In genomic region chr3:163056874-163057497, GRCh38 we compare ENCODE assay signal across 9 cellular contexts.
DNase-seq lines count a peak whose midpoint lies in the region; ATAC-seq, FAIRE-seq and TF ChIP-seq lines count a peak whose summit lies in the region.
"Had no signal": no experiment of that assay in that cellular context is flagged by ENCODE, and none has a peak within 500 bp of the region (broad histone marks: within the 10 kb centered on the region; RNA-seq: fewer than 3 reads in every experiment).

No MANE protein-coding gene starts in this region.

- H2AFZ ChIP-seq in IMR-90 (replicated peaks; ENCODE audit: low read length, poor library complexity), result no peak overlapping the region

- no peak for ATAC-seq in IMR-90 (ENCODE audit: low read depth)
- ATAC-seq in RWPE2 (ENCODE audit: low read depth), result no peak
- no peak for ATAC-seq in HG02759 (IDR thresholded peaks at IDR 0.05; ENCODE audit: unreplicated experiment)
- ATAC-seq: left colon had no signal

- no peaks in the 10 kb centered on the region for H3K27me3 ChIP-seq in IMR-90 (ENCODE audit: control insufficient read depth, insufficient read depth, low read length)
- no peaks in the 10 kb centered on the region for H3K27me3 ChIP-seq in RWPE2 (ENCODE audit: insufficient read depth, poor library complexity, severe bottlenecking)

- H3K9me3 ChIP-seq in IMR-90 (ENCODE audit: control insufficient read depth, insufficient read depth, low read length) (no peaks in the 10 kb centered on the region), RWPE2 (ENCODE audit: severe bottlenecking) (no peaks in the 10 kb centered on the region)

- no peak overlapping the region for H3K4ac ChIP-seq in IMR-90 (ENCODE audit: low read depth, low read length)

- no peak overlapping the region for H2AK5ac ChIP-seq in IMR-90 (ENCODE audit: low read depth, low read length)

- no peak overlapping the region for H3K14ac ChIP-seq in IMR-90 (replicated peaks; ENCODE audit: low read depth, low read length)

- H3K56ac ChIP-seq in IMR-90 (ENCODE audit: extremely low read depth, insufficient read depth, low read length), result no peak overlapping the region

- TF ChIP-seq CTCF in IMR-90 (conservative IDR thresholded peaks at IDR 0.05; ENCODE audit: low read depth, low read length) (peak; percentile 47), RWPE2 (IDR thresholded peaks at IDR 0.05; ENCODE audit: poor library complexity, severe bottlenecking) (peak; percentile 81), fibroblast of the aortic adventitia (IDR thresholded peaks at IDR 0.05; ENCODE audit: insufficient read depth, low read length) (peak; percentile 61)

- peak; percentile 28 for TF ChIP-seq RAD21 in IMR-90 (IDR thresholded peaks at IDR 0.05; ENCODE audit: low read length)

- H4K5ac ChIP-seq in IMR-90 (ENCODE audit: low read depth, low read length), result no peak overlapping the region

- no peak overlapping the region for H3K23ac ChIP-seq in IMR-90 (ENCODE audit: low read depth, low read length)

- no peak overlapping the region for H3K4me3 ChIP-seq in IMR-90 (ENCODE audit: insufficient read depth, low read depth, low read length)
- no peak overlapping the region for H3K4me3 ChIP-seq in RWPE2 (ENCODE audit: severe bottlenecking)
- no peak overlapping the region for H3K4me3 ChIP-seq in fibroblast of the aortic adventitia (ENCODE audit: low read depth, low read length)

- FAIRE-seq in GM12892 (lab: Jason Lieb, UNC), result no peak

- no peaks in the 10 kb centered on the region for H3K9me1 ChIP-seq in IMR-90 (ENCODE audit: insufficient read depth, low read length)

- no peak overlapping the region for H4K8ac ChIP-seq in IMR-90 (ENCODE audit: low read depth in 2 of 2, low read length in 2 of 2)

- in situ Hi-C loops in ACHN (cut with HindIII; ENCODE audit: low pct_ligation_motif_present, low pct_unique_long_range_greater_than_20kb, low sequenced_read_pairs) (no loop called here), G401 (cut with HindIII; ENCODE audit: low sequenced_read_pairs) (no loop called here), IMR-90 (cut with MboI; ENCODE audit: low sequenced_read_pairs) (no loop called here)

- H2BK20ac ChIP-seq in IMR-90 (ENCODE audit: low read depth, low read length), result no peak overlapping the region

- no peak overlapping the region for H3K9ac ChIP-seq in IMR-90 (ENCODE audit: low read depth, low read length)

- POLR2A ChIA-PET in IMR-90 (lab: Charles Lee; ENCODE audit: unreplicated experiment), result no interaction called here

- no peak overlapping the region for H4K91ac ChIP-seq in IMR-90 (ENCODE audit: insufficient read depth, low read depth, low read length)

- TF ChIP-seq POLR2A in IMR-90 (IDR thresholded peaks at IDR 0.05; ENCODE audit: low read depth, low read length), result no peak
- no peak for TF ChIP-seq POLR2A in GM12892 (IDR thresholded peaks at IDR 0.05; ENCODE audit: low read depth, low read length)

- WGBS in IMR-90 (ENCODE audit: extremely low coverage in 2 of 2, insufficient read length in 1 of 2), 2 experiments, result no CpG with 5 or more reads among the region's 2 CpGs

- no peak overlapping the region for H3K4me2 ChIP-seq in IMR-90 (ENCODE audit: low read depth, low read length)

- dilution Hi-C loops in IMR-90 (cut with HindIII; ENCODE audit: low sequenced_read_pairs, unreplicated experiment), result no loop called here

- peak; percentile 45 for DNase-seq in ACHN
- DNase-seq in G401 (ENCODE audit: low spot score), result peak; percentile 10
- DNase-seq in IMR-90, result peak; percentile 19
- no peak for DNase-seq in RWPE2 (ENCODE audit: low spot score)
- peak; percentile 54 for DNase-seq in fibroblast of the aortic adventitia (ENCODE audit: low read depth)
- peak; percentile 35 for DNase-seq in smooth muscle cell of the brain vasculature (ENCODE audit: low read depth, low spot score)
- no peak for DNase-seq in GM12892 (ENCODE audit: insufficient read length)

- H4K20me1 ChIP-seq in IMR-90 (ENCODE audit: insufficient read depth, low read length), result no peaks in the 10 kb centered on the region

- H3K27ac ChIP-seq in IMR-90 (ENCODE audit: insufficient read depth, low read length) (no peak overlapping the region), RWPE2 (ENCODE audit: poor library complexity, severe bottlenecking) (no peak overlapping the region)

- no peak overlapping the region for H2BK5ac ChIP-seq in IMR-90 (ENCODE audit: low read depth, low read length, poor library complexity, severe bottlenecking)

- no peak overlapping the region for H2BK120ac ChIP-seq in IMR-90 (ENCODE audit: low read depth, low read length)

- H3K36me3 ChIP-seq in IMR-90 (ENCODE audit: control insufficient read depth, insufficient read depth, low read length) (no peaks in the 10 kb centered on the region), RWPE2 (ENCODE audit: low read depth) (no peaks in the 10 kb centered on the region)

- no peaks in the 10 kb centered on the region for H3K79me1 ChIP-seq in IMR-90 (ENCODE audit: low read depth in 1 of 2, low read length in 2 of 2)

- H2BK15ac ChIP-seq in IMR-90 (ENCODE audit: low read depth, low read length), result no peak overlapping the region

- H3K18ac ChIP-seq in IMR-90 (ENCODE audit: low read depth, low read length), result no peak overlapping the region

- H2AK9ac ChIP-seq in IMR-90 (replicated peaks; ENCODE audit: low read depth, low read length, poor library complexity), result no peak overlapping the region

- BruUV-seq in IMR-90 (replicated peaks; lab: Mats Ljungman, UMichigan), result no TSS peak

- intact Hi-C loops in IMR-90 (cut with micrococcal nuclease), result loop anchor here (5.0 kb wide), 1 partner anchor 1205 kb away; no protein-coding TSS in a partner anchor

- CTCF ChIA-PET in IMR-90 (lab: Yijun Ruan, JAX), result interaction anchor here (0.7 to 1.5 kb wide), 4 partner anchors 15 to 623 kb away, joined by 3 to 4 read pairs (median 4); no protein-coding TSS in a partner anchor

- H3K4me1 ChIP-seq in IMR-90 (ENCODE audit: control insufficient read depth, insufficient read depth, low read length) (no peaks in the 10 kb centered on the region), RWPE2 (ENCODE audit: insufficient read depth, poor library complexity, severe bottlenecking) (no peaks in the 10 kb centered on the region)

TF ChIP-seq in IMR-90, 13 proteins besides CTCF, POLR2A, EP300 and RAD21:
- TF ChIP-seq SMC3 (IDR thresholded peaks at IDR 0.05; ENCODE audit: low read depth, low read length) (peak; percentile 20; the same call in 1 of the 2 replicates), CEBPB (IDR thresholded peaks at IDR 0.05; ENCODE audit: low read depth, low read length) (no peak)

Comparison
In these comparisons a context has a peak if more than half of its experiments do, and no peak if none do; other contexts are left out.
1. DNase-seq: peak in ACHN (single experiment), G401 (single experiment), IMR-90 (single experiment), fibroblast of the aortic adventitia (single experiment) and smooth muscle cell of the brain vasculature (single experiment); none in RWPE2 (single experiment) and GM12892 (single experiment).
2. Peak in every context shown above with its lines, with median percentiles within 50 percentile points of each other: CTCF ChIP-seq.